Comparison of ENCODE assay signal across 37 cellular contexts in genomic region chr18:66107546-66107945, GRCh38.
"Had no signal": no experiment of that assay in that cellular context is flagged by ENCODE, and none has a peak within 500 bp of the region (broad histone marks: within the 10 kb centered on the region; RNA-seq: fewer than 3 reads in every experiment).

No MANE protein-coding gene starts in this region.

- DNase-seq: activated CD4-positive, alpha-beta memory T cell treated with anti-CD3 and anti-CD28 coated beads, Interleukin-2, amount 10 ng/mL, durations not matched to agents 7 days and 5 days; activated CD4-positive, alpha-beta T cell treated with anti-CD3 and anti-CD28 coated beads for 1 hour; activated CD4-positive, alpha-beta T cell treated with anti-CD3 and anti-CD28 coated beads for 48 hours; activated CD4-positive, CD25-positive, alpha-beta regulatory T cell; activated CD8-positive, alpha-beta memory T cell treated with anti-CD3 and anti-CD28 coated beads for 24 hours; activated CD8-positive, alpha-beta memory T cell treated with anti-CD3 and anti-CD28 coated beads, Interleukin-2, amount 10 ng/mL, durations not matched to agents 7 days and 5 days; activated CD8-positive, alpha-beta memory T cell treated with anti-CD3 and anti-CD28 coated beads, Interleukin-2, amount 50 U/mL, for 48 hours; activated effector memory CD4-positive, alpha-beta T cell treated with anti-CD3 and anti-CD28 coated beads, Interleukin-2, amount 50 U/mL, for 16 hours; activated naive CD4-positive, alpha-beta T cell; activated naive CD8-positive, alpha-beta T cell treated with anti-CD3 and anti-CD28 coated beads, Interleukin-2, amount 10 ng/mL, durations not matched to agents 7 days and 5 days; activated T-cell treated with anti-CD3 and anti-CD28 coated beads, Interleukin-2, amount 50 U/mL, for 48 hours; amygdala; colonic mucosa; NCI-H1092 treated with DMSO at 0.1 percent for 48 hours; NCI-H1417; NCI-H187 treated with DMSO at 0.1 percent for 48 hours; NCI-H2081; NCI-H2171 treated with DMSO at 0.1 percent for 48 hours; NCI-H2227 treated with DMSO at 0.1 percent for 48 hours; NCI-H446; NCI-H510A treated with DMSO at 0.1 percent for 48 hours; NCI-H526 treated with DMSO at 0.1 percent for 48 hours; NCI-H82; Peyer's patch; RPMI8226; SHP77 treated with DMSO at 0.1 percent for 48 hours; SW 1271; T-helper 1 cell; T-helper 2 cell; T-helper 9 cell had no signal

- H3K36me3 Mint-ChIP-seq: activated CD8-positive, alpha-beta memory T cell treated with anti-CD3 and anti-CD28 coated beads, Interleukin-2, amount 10 ng/mL, durations not matched to agents 7 days and 5 days; activated naive CD4-positive, alpha-beta T cell treated with anti-CD3 and anti-CD28 coated beads, Interleukin-2, amount 50 U/mL, for 24 hours; activated naive CD8-positive, alpha-beta T cell treated with anti-CD3 and anti-CD28 coated beads, Interleukin-2, amount 10 ng/mL, durations not matched to agents 7 days and 5 days had no signal

- H3K27me3 ChIP-seq: ascending aorta, cardiac muscle cell, colonic mucosa, Peyer's patch had no signal

- H3K9me3 ChIP-seq: ascending aorta, colonic mucosa, Peyer's patch had no signal

- H3K27me3 Mint-ChIP-seq: activated CD4-positive, alpha-beta memory T cell treated with anti-CD3 and anti-CD28 coated beads, Interleukin-2, amount 10 ng/mL, durations not matched to agents 7 days and 5 days; activated CD8-positive, alpha-beta memory T cell treated with anti-CD3 and anti-CD28 coated beads, Interleukin-2, amount 10 ng/mL, durations not matched to agents 7 days and 5 days; activated naive CD4-positive, alpha-beta T cell treated with anti-CD3 and anti-CD28 coated beads, Interleukin-2, amount 50 U/mL, for 24 hours; activated naive CD8-positive, alpha-beta T cell treated with anti-CD3 and anti-CD28 coated beads, Interleukin-2, amount 10 ng/mL, durations not matched to agents 7 days and 5 days; central memory CD8-positive, alpha-beta T cell had no signal

- ATAC-seq: activated CD8-positive, alpha-beta memory T cell treated with anti-CD3 and anti-CD28 coated beads, Interleukin-2, amount 10 ng/mL, durations not matched to agents 7 days and 5 days; SK-N-SH treated with all-trans-retinoic acid at 6 μM for 48 hours had no signal

- H3K4me1 Mint-ChIP-seq: activated CD4-positive, alpha-beta memory T cell treated with anti-CD3 and anti-CD28 coated beads, Interleukin-2, amount 10 ng/mL, durations not matched to agents 7 days and 5 days; activated CD8-positive, alpha-beta memory T cell treated with anti-CD3 and anti-CD28 coated beads, Interleukin-2, amount 10 ng/mL, durations not matched to agents 7 days and 5 days; activated naive CD4-positive, alpha-beta T cell treated with anti-CD3 and anti-CD28 coated beads, Interleukin-2, amount 50 U/mL, for 24 hours; activated naive CD8-positive, alpha-beta T cell treated with anti-CD3 and anti-CD28 coated beads, Interleukin-2, amount 10 ng/mL, durations not matched to agents 7 days and 5 days; central memory CD8-positive, alpha-beta T cell had no signal

- H3K4me2 ChIP-seq: KMS-11 had no signal

- H3K27ac Mint-ChIP-seq: activated CD4-positive, alpha-beta memory T cell treated with anti-CD3 and anti-CD28 coated beads, Interleukin-2, amount 10 ng/mL, durations not matched to agents 7 days and 5 days; activated CD8-positive, alpha-beta memory T cell treated with anti-CD3 and anti-CD28 coated beads, Interleukin-2, amount 10 ng/mL, durations not matched to agents 7 days and 5 days; activated naive CD4-positive, alpha-beta T cell treated with anti-CD3 and anti-CD28 coated beads, Interleukin-2, amount 50 U/mL, for 24 hours; activated naive CD8-positive, alpha-beta T cell treated with anti-CD3 and anti-CD28 coated beads, Interleukin-2, amount 10 ng/mL, durations not matched to agents 7 days and 5 days had no signal

- H3K9me3 Mint-ChIP-seq: activated naive CD4-positive, alpha-beta T cell treated with anti-CD3 and anti-CD28 coated beads, Interleukin-2, amount 50 U/mL, for 24 hours; activated naive CD8-positive, alpha-beta T cell treated with anti-CD3 and anti-CD28 coated beads, Interleukin-2, amount 10 ng/mL, durations not matched to agents 7 days and 5 days had no signal

- H3K27ac ChIP-seq: ascending aorta, cardiac muscle cell, colonic mucosa, KMS-11, Peyer's patch, VCaP had no signal

- H3K4me1 ChIP-seq: ascending aorta, colonic mucosa, Peyer's patch had no signal

- H3K4me3 ChIP-seq: ascending aorta, cardiac muscle cell, colonic mucosa, Peyer's patch had no signal

- H3K4me3 Mint-ChIP-seq: activated CD4-positive, alpha-beta memory T cell treated with anti-CD3 and anti-CD28 coated beads, Interleukin-2, amount 10 ng/mL, durations not matched to agents 7 days and 5 days; activated CD8-positive, alpha-beta memory T cell treated with anti-CD3 and anti-CD28 coated beads, Interleukin-2, amount 10 ng/mL, durations not matched to agents 7 days and 5 days; activated naive CD4-positive, alpha-beta T cell treated with anti-CD3 and anti-CD28 coated beads, Interleukin-2, amount 50 U/mL, for 24 hours; activated naive CD8-positive, alpha-beta T cell treated with anti-CD3 and anti-CD28 coated beads, Interleukin-2, amount 10 ng/mL, durations not matched to agents 7 days and 5 days; central memory CD8-positive, alpha-beta T cell had no signal

- H3K9ac ChIP-seq: KMS-11 had no signal

- H3K36me3 ChIP-seq: ascending aorta, cardiac muscle cell, colonic mucosa, Peyer's patch had no signal
